ENCODE assay signal across 1 cellular context in genomic region chr7:1829111-1829510, GRCh38.
TF ChIP-seq lines count a peak whose summit lies in the region.

No MANE protein-coding gene starts in this region.

TF ChIP-seq in K562, 482 proteins besides CTCF, POLR2A, EP300 and RAD21 (continued from another document):
- no peak for TF ChIP-seq AFF4 (CRISPR knock-in tag; IDR thresholded peaks at IDR 0.05)
